ENCODE assay signal across 8 cellular contexts in genomic region chr6:110873981-110874879, GRCh38. TPM values are rescaled to one million over a fixed set of nuclear protein-coding genes. Genes with fewer than 3 reads are reported as not detected.
A peak's percentile ranks its signal among the peaks of the same experiment; 100 is the strongest.
DNase-seq lines count a peak whose midpoint lies in the region; ATAC-seq and TF ChIP-seq lines count a peak whose summit lies in the region.

Gene AMD1, plus strand, starts transcription at chr6:110874785. Its CDS starts 321 bp downstream, at chr6:110875106.

- H4K20me1 ChIP-seq in osteoblast (ENCODE audit: insufficient read depth, low read length) = peaks cover 32% of the 10 kb centered on the region

- H3K27ac ChIP-seq in osteoblast (ENCODE audit: low read depth, low read length) (peak within 1 kb of the TSS; percentile 93), thoracic aorta (peak within 1 kb of the TSS; percentile 90 to 93)

- H2AFZ ChIP-seq in osteoblast (ENCODE audit: low read length) = peak within 1 kb of the TSS; percentile 89

- DNase-seq in GM10248 (ENCODE audit: extremely low spot score) (peak; percentile 98), NCI-H1105 (lab: John Stamatoyannopoulos, UW) (peak; percentile 98), SKM-1 treated with dmso at 0.1 percent for 144 hours (lab: John Stamatoyannopoulos, UW; ENCODE audit: unreplicated experiment) (peak; percentile 96), glomerular visceral epithelial cell (ENCODE audit: extremely low spot score) (peak; percentile 99), osteoblast (ENCODE audit: insufficient read length, low spot score, missing footprints) (peak; percentile 98), thoracic aorta (ENCODE audit: low spot score) (peak; percentile 96)

- POLR2A ChIA-PET in GM10248 (lab: Yijun Ruan, JAX) = interaction anchor here (0.6 to 5.2 kb wide), 48 partner anchors 9 to 836 kb away, joined by 3 to 123 read pairs (median 4); partner anchors contain the start of genes CDK19, GTF3C6, RPF2 and SLC16A10

- H3K27ac Mint-ChIP-seq in activated naive CD8-positive, alpha-beta T cell = peak within 1 kb of the TSS; percentile 99

- no peaks in the 10 kb centered on the region for H3K27me3 ChIP-seq in osteoblast (ENCODE audit: insufficient read depth, low read length)
- H3K27me3 ChIP-seq in thoracic aorta (replicated peaks; ENCODE audit: insufficient read depth) = no peaks in the 10 kb centered on the region

- no peaks in the 10 kb centered on the region for H3K9me3 Mint-ChIP-seq in activated naive CD8-positive, alpha-beta T cell (ENCODE audit: low read depth)

- no peaks in the 10 kb centered on the region for H3K27me3 Mint-ChIP-seq in activated naive CD8-positive, alpha-beta T cell

- no peaks in the 10 kb centered on the region for H3K9me3 ChIP-seq in osteoblast (ENCODE audit: low read depth, low read length)
- no peaks in the 10 kb centered on the region for H3K9me3 ChIP-seq in thoracic aorta

- peak; percentile 71 for ATAC-seq in HG02623 (IDR thresholded peaks at IDR 0.05; ENCODE audit: unreplicated experiment)
- peak; percentile 83 for ATAC-seq in thoracic aorta (ENCODE audit: insufficient number of reproducible peaks, low FRiP score, low read depth)

- H3K4me3 Mint-ChIP-seq in activated naive CD8-positive, alpha-beta T cell = peak within 1 kb of the TSS; percentile 98

- TF ChIP-seq CTCF in GM10248 (IDR thresholded peaks at IDR 0.05; ENCODE audit: control extremely low read depth, extremely low read depth, low read depth, missing control alignments) = no peak
- TF ChIP-seq CTCF in osteoblast (IDR thresholded peaks at IDR 0.05; ENCODE audit: extremely low read depth, low read depth, low read length) = no peak
- TF ChIP-seq CTCF in thoracic aorta (IDR thresholded peaks at IDR 0.05) = no peak

- H3K36me3 ChIP-seq in osteoblast (ENCODE audit: insufficient read depth, low read length) (no peaks in the 10 kb centered on the region), thoracic aorta (no peaks in the 10 kb centered on the region)

- peak within 1 kb of the TSS; percentile 90 for H3K4me3 ChIP-seq in osteoblast (ENCODE audit: insufficient read depth, low read length)
- H3K4me3 ChIP-seq in thoracic aorta = peak within 1 kb of the TSS; percentile 93

- peaks cover 33% of the 10 kb centered on the region for H3K4me1 ChIP-seq in osteoblast (ENCODE audit: insufficient read depth, low read length)
- H3K4me1 ChIP-seq in thoracic aorta (ENCODE audit: control insufficient read depth in 1 of 2, low read depth in 2 of 2) = peaks cover 13 to 33% of the 10 kb centered on the region in 2 donors

- H3K36me3 Mint-ChIP-seq in activated naive CD8-positive, alpha-beta T cell = peaks cover 8% of the 10 kb centered on the region

- H3K4me2 ChIP-seq in osteoblast (ENCODE audit: insufficient read depth, low read length) = peak within 1 kb of the TSS; percentile 93

- CTCF ChIA-PET in GM10248 (lab: Yijun Ruan, JAX) = interaction anchor here (0.7 to 2.2 kb wide), 8 partner anchors 8 to 346 kb away, joined by 3 to 15 read pairs (median 4); no protein-coding TSS in a partner anchor

- H3K4me1 Mint-ChIP-seq in activated naive CD8-positive, alpha-beta T cell (ENCODE audit: low read depth) = peaks cover 37% of the 10 kb centered on the region

- H3K79me2 ChIP-seq in osteoblast (ENCODE audit: insufficient read depth, low read length) = peaks cover 45% of the 10 kb centered on the region

RNA-seq across cellular contexts. Expression of gene AMD1, which starts in this region (rescaled TPM):
- total RNA-seq in osteoblast (62.8 and 63.0 TPM in 2 replicates), thoracic aorta (100 to 1,000 TPM in 1 of 2 donors, 10 to 100 TPM in 1; 49.5 to 120 TPM)

Comparison
In these comparisons a context has a peak if more than half of its experiments do, and no peak if none do; other contexts are left out.
1. Peak in every context shown above with its lines: DNase-seq, ATAC-seq, H3K4me3 ChIP-seq and H3K27ac ChIP-seq.